Comparison of ENCODE assay signal across 16 cellular contexts in genomic region chrX:40538391-40538790, GRCh38.
"Had no signal": no experiment of that assay in that cellular context is flagged by ENCODE, and none has a peak within 500 bp of the region (broad histone marks: within the 10 kb centered on the region; RNA-seq: fewer than 3 reads in every experiment).

No MANE protein-coding gene starts in this region.

- H3K36me3 ChIP-seq: colonic mucosa, esophagus squamous epithelium, gastroesophageal sphincter, lower lobe of right lung, spleen, thyroid gland, upper lobe of right lung had no signal

- H3K9me3 Mint-ChIP-seq: activated naive CD8-positive, alpha-beta T cell treated with anti-CD3 and anti-CD28 coated beads for 36 hours; activated T-cell treated with anti-CD3 and anti-CD28 coated beads, Interleukin-2, amount 50 U/mL, for 24 hours; activated T-helper 2 cell treated with anti-CD3 and anti-CD28 coated beads, Interferon-gamma antibody, Interleukin-2, Interleukin-4, amounts not matched to agents 10 μg/mL and 5 μg/mL and 100 μg/mL, durations not matched to agents 14 hours and 24 hours and 36 hours; WTC11 had no signal

- H3K4me3 Mint-ChIP-seq: activated T-cell treated with anti-CD3 and anti-CD28 coated beads, Interleukin-2, amount 50 U/mL, for 24 hours; WTC11 had no signal

- H3K4me1 ChIP-seq: colonic mucosa, gastroesophageal sphincter, upper lobe of right lung had no signal

- H3K4me3 ChIP-seq: colonic mucosa, esophagus squamous epithelium, gastroesophageal sphincter, lower lobe of right lung, thyroid gland, upper lobe of right lung had no signal

- H3K36me3 Mint-ChIP-seq: activated naive CD8-positive, alpha-beta T cell treated with anti-CD3 and anti-CD28 coated beads for 36 hours; naive thymus-derived CD8-positive, alpha-beta T cell; WTC11 had no signal

- ATAC-seq: gastroesophageal sphincter had no signal

- H3K27me3 Mint-ChIP-seq: naive thymus-derived CD8-positive, alpha-beta T cell had no signal

- H3K27ac Mint-ChIP-seq: activated T-helper 2 cell treated with anti-CD3 and anti-CD28 coated beads, Interferon-gamma antibody, Interleukin-2, Interleukin-4, amounts not matched to agents 10 μg/mL and 5 μg/mL and 100 μg/mL, durations not matched to agents 14 hours and 24 hours and 36 hours; WTC11 had no signal

- H3K27ac ChIP-seq: colonic mucosa, esophagus squamous epithelium, gastroesophageal sphincter, lower lobe of right lung, upper lobe of right lung had no signal

- DNase-seq: amygdala, esophagus squamous epithelium, head of caudate nucleus, left cardiac atrium, lower lobe of right lung, retina, spleen had no signal

- H3K27me3 ChIP-seq: colonic mucosa, esophagus squamous epithelium, gastroesophageal sphincter, thyroid gland, upper lobe of right lung had no signal

- H3K9me3 ChIP-seq: colonic mucosa, esophagus squamous epithelium, gastroesophageal sphincter, lower lobe of right lung, spleen, thyroid gland, upper lobe of right lung had no signal
